Comparison of ENCODE assay signal across 25 cellular contexts in the genomic region with DNA sequence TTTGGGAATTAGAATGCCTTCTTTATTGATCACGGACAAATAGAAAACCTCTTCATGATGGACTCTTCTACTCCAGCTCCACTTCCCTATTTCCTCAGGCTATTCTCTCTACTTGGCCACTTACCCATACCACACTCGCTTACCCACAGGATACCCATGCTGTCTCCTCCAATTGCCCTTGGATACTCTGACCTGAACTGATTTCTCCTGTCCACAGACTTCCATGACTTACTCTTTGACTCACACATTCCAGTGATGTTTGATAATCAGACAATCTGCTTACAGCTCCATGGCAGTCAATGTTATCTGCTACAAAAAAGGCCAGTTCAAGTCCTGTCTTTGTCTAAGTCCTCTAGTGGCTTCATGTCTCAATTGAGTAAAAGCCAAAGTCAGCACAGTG.
DNase-seq lines count a peak whose midpoint lies in the region; ATAC-seq, FAIRE-seq and TF ChIP-seq lines count a peak whose summit lies in the region.
"Had no signal": no experiment of that assay in that cellular context is flagged by ENCODE, and none has a peak within 500 bp of the region (broad histone marks: within the 10 kb centered on the region; RNA-seq: fewer than 3 reads in every experiment).

No MANE protein-coding gene starts in this region.

- H3K36me3 Mint-ChIP-seq in astrocyte (ENCODE audit: low read depth, unreplicated experiment): no peaks in the 10 kb centered on the region
- H3K36me3 Mint-ChIP-seq: CD8-positive, alpha-beta memory T cell had no signal

- H2AFZ ChIP-seq in astrocyte (ENCODE audit: low read depth, low read length): no peak overlapping the region
- H2AFZ ChIP-seq: GM23248, PC-9 had no signal

- no peaks in the 10 kb centered on the region for H3K36me3 ChIP-seq in astrocyte (ENCODE audit: insufficient read depth, low read length)
- no peaks in the 10 kb centered on the region for H3K36me3 ChIP-seq in stomach
- no peaks in the 10 kb centered on the region for H3K36me3 ChIP-seq in colonic mucosa
- H3K36me3 ChIP-seq in upper lobe of left lung: no peaks in the 10 kb centered on the region
- H3K36me3 ChIP-seq in transverse colon: no peaks in the 10 kb centered on the region

- no peak overlapping the region for H3K4me3 Mint-ChIP-seq in astrocyte (ENCODE audit: unreplicated experiment)
- H3K4me3 Mint-ChIP-seq: CD8-positive, alpha-beta memory T cell had no signal

- H3K4me1 Mint-ChIP-seq in astrocyte (ENCODE audit: low read depth, unreplicated experiment): peaks cover 9% of the 10 kb centered on the region
- H3K4me1 Mint-ChIP-seq: CD8-positive, alpha-beta memory T cell had no signal

- no peak for FAIRE-seq in astrocyte (lab: Jason Lieb, UNC)
- FAIRE-seq: A204.1, D721Med, GM19239 had no signal

- no peaks in the 10 kb centered on the region for H3K79me2 ChIP-seq in astrocyte (ENCODE audit: insufficient read depth, low read length)

- no peaks in the 10 kb centered on the region for H3K9me3 ChIP-seq in astrocyte (ENCODE audit: insufficient read depth, low read depth, low read length)
- no peaks in the 10 kb centered on the region for H3K9me3 ChIP-seq in stomach
- H3K9me3 ChIP-seq in colonic mucosa: no peaks in the 10 kb centered on the region
- no peaks in the 10 kb centered on the region for H3K9me3 ChIP-seq in upper lobe of left lung
- no peaks in the 10 kb centered on the region for H3K9me3 ChIP-seq in transverse colon

- H3K9ac ChIP-seq in astrocyte (ENCODE audit: low read length): no peak overlapping the region
- H3K9ac ChIP-seq in colonic mucosa (ENCODE audit: low read depth in 2 of 2, low read length in 2 of 2): no peak overlapping the region
- H3K9ac ChIP-seq: GM23248 had no signal

- peak overlapping the region; percentile 85 for H3K27ac Mint-ChIP-seq in astrocyte (ENCODE audit: unreplicated experiment)

- no peaks in the 10 kb centered on the region for H3K27me3 Mint-ChIP-seq in astrocyte (ENCODE audit: low read depth, unreplicated experiment)

- CTCF ChIA-PET in AG04449 (lab: Yijun Ruan, JAX): no interaction called here

- H3K27ac ChIP-seq in astrocyte (ENCODE audit: low read depth, low read length) (no peak overlapping the region), stomach (no peak overlapping the region), colonic mucosa (no peak overlapping the region), upper lobe of left lung (no peak overlapping the region), transverse colon (no peak overlapping the region)
- H3K27ac ChIP-seq: GM23248, PC-9, RWPE1 had no signal

- 73 to 92% (median 87%) methylated on average over 2 of the region's 2 CpGs for WGBS in stomach, 5 donors
- 94 to 98% methylated on average over 2 of the region's 2 CpGs for WGBS in upper lobe of left lung, 2 donors
- 87 to 94% methylated on average over 2 of the region's 2 CpGs for whole genome bisulfite sequencing in transverse colon (ENCODE audit: low coverage in 1 of 2), 2 donors

- POLR2A ChIA-PET in AG04449 (lab: Yijun Ruan, JAX): no interaction called here

- H3K4me3 ChIP-seq in AG04449 (ENCODE audit: low read depth, low read length) (no peak overlapping the region), astrocyte (ENCODE audit: insufficient read depth, low read depth, low read length) (no peak overlapping the region), stomach (no peak overlapping the region), colonic mucosa (no peak overlapping the region), upper lobe of left lung (no peak overlapping the region), transverse colon (no peak overlapping the region)
- H3K4me3 ChIP-seq: GM23248, PC-9 had no signal

- H4K20me1 ChIP-seq in astrocyte (ENCODE audit: insufficient read depth, low read length): no peaks in the 10 kb centered on the region

- intact Hi-C loops in stomach (cut with DNase I; ENCODE audit: low total_unique reads): no loop called here
- intact Hi-C loops in colonic mucosa (cut with DNase I): no loop called here
- intact Hi-C loops in transverse colon (cut with DNase I; ENCODE audit: low total_unique reads): no loop called here

- no peaks in the 10 kb centered on the region for H3K4me1 ChIP-seq in astrocyte (ENCODE audit: insufficient read depth, low read length)
- H3K4me1 ChIP-seq in stomach: no peaks in the 10 kb centered on the region
- H3K4me1 ChIP-seq in colonic mucosa: no peaks in the 10 kb centered on the region
- H3K4me1 ChIP-seq in upper lobe of left lung: no peaks in the 10 kb centered on the region
- no peaks in the 10 kb centered on the region for H3K4me1 ChIP-seq in transverse colon

- TF ChIP-seq CTCF in AG04449 (IDR thresholded peaks at IDR 0.05; ENCODE audit: insufficient read depth, low read length, missing control alignments): no peak
- TF ChIP-seq CTCF in astrocyte (IDR thresholded peaks at IDR 0.05; ENCODE audit: insufficient read depth, low read depth, low read length): no peak
- TF ChIP-seq CTCF in stomach (IDR thresholded peaks at IDR 0.05): no peak
- no peak for TF ChIP-seq CTCF in colonic mucosa (IDR thresholded peaks at IDR 0.05)
- TF ChIP-seq CTCF in upper lobe of left lung (IDR thresholded peaks at IDR 0.05): no peak
- TF ChIP-seq CTCF in transverse colon (IDR thresholded peaks at IDR 0.05): no peak

- no peaks in the 10 kb centered on the region for H3K27me3 ChIP-seq in astrocyte (ENCODE audit: insufficient read depth, low read length)
- H3K27me3 ChIP-seq in stomach: no peaks in the 10 kb centered on the region
- H3K27me3 ChIP-seq in colonic mucosa: no peaks in the 10 kb centered on the region
- no peaks in the 10 kb centered on the region for H3K27me3 ChIP-seq in upper lobe of left lung
- H3K27me3 ChIP-seq in transverse colon: no peaks in the 10 kb centered on the region

- no peak for TF ChIP-seq POLR2A in stomach (IDR thresholded peaks at IDR 0.05)
- no peak for TF ChIP-seq POLR2A in upper lobe of left lung (IDR thresholded peaks at IDR 0.05)
- TF ChIP-seq POLR2A in transverse colon (IDR thresholded peaks at IDR 0.05): no peak

- peak; percentile 0 for DNase-seq in AG04449 (ENCODE audit: low read depth, low spot score)
- peak; percentile 33 for DNase-seq in ELR (ENCODE audit: low read depth)
- peak; percentile 21 for DNase-seq in astrocyte (ENCODE audit: low read depth)
- DNase-seq in kidney glomerular epithelial cell (lab: John Stamatoyannopoulos, UW): peak; percentile 4
- no peak for DNase-seq in stomach
- DNase-seq in colonic mucosa: no peak
- DNase-seq in upper lobe of left lung: no peak
- DNase-seq in transverse colon: no peak
- DNase-seq: C1 segment of cervical spinal cord; CD8-positive, alpha-beta memory T cell; DMS79; GDM1; GM23248; KBM-7; MV-4-11; NCI-H187 treated with DMSO at 0.1 percent for 48 hours; NCI-H226; NCI-H524; PC-9; SIG-M5 had no signal

- TF ChIP-seq EP300 in stomach (IDR thresholded peaks at IDR 0.05) (no peak), upper lobe of left lung (IDR thresholded peaks at IDR 0.05) (no peak), transverse colon (IDR thresholded peaks at IDR 0.05; ENCODE audit: low read depth) (no peak)

- in situ Hi-C loops in transverse colon (cut with MboI; ENCODE audit: low pct_ligation_motif_present in 1 of 4, low pct_unique_long_range_greater_than_20kb in 1 of 4, low sequenced_read_pairs in 3 of 4): no loop called here

- no peak overlapping the region for H3K4me2 ChIP-seq in astrocyte (ENCODE audit: low read length)
- H3K4me2 ChIP-seq: PC-9 had no signal

- H3K9me3 Mint-ChIP-seq in astrocyte (ENCODE audit: unreplicated experiment): no peaks in the 10 kb centered on the region
- H3K9me3 Mint-ChIP-seq: CD8-positive, alpha-beta memory T cell had no signal

- no peak for ATAC-seq in upper lobe of left lung (ENCODE audit: low FRiP score in 2 of 2)
- ATAC-seq: SK-N-SH treated with all-trans-retinoic acid at 6 μM for 48 hours had no signal

Comparison
In these comparisons a context has a peak if more than half of its experiments do, and no peak if none do; other contexts are left out.
1. DNase-seq: peak in AG04449 (single experiment), ELR (single experiment), astrocyte (single experiment) and kidney glomerular epithelial cell (single experiment); none in stomach (single experiment), colonic mucosa (single experiment), upper lobe of left lung (0 of 2) and transverse colon (single experiment).